Comparison of ENCODE assay signal across 8 cellular contexts in the genomic region with DNA sequence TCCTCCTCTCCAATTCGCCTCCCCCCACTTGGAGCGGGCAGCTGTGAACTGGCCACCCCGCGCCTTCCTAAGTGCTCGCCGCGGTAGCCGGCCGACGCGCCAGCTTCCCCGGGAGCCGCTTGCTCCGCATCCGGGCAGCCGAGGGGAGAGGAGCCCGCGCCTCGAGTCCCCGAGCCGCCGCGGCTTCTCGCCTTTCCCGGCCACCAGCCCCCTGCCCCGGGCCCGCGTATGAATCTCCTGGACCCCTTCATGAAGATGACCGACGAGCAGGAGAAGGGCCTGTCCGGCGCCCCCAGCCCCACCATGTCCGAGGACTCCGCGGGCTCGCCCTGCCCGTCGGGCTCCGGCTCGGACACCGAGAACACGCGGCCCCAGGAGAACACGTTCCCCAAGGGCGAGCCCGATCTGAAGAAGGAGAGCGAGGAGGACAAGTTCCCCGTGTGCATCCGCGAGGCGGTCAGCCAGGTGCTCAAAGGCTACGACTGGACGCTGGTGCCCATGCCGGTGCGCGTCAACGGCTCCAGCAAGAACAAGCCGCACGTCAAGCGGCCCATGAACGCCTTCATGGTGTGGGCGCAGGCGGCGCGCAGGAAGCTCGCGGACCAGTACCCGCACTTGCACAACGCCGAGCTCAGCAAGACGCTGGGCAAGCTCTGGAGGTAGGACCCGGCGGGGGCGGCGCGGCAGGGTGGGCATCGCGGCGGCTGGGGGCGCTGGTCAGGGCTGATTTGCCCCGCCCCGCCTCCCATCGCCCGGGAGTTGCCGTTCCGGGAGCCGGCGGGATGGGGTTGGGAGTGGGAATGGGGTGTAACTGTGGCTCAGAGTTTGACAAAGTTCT. TPM values are rescaled to one million over a fixed set of nuclear protein-coding genes. Genes with fewer than 3 reads are reported as not detected.
DNase-seq lines count a peak whose midpoint lies in the region; ATAC-seq and TF ChIP-seq lines count a peak whose summit lies in the region.

No MANE protein-coding gene starts in this region.

- H3K9ac ChIP-seq in ES-I3 (ENCODE audit: low read depth, low read length) (peak overlapping the region; percentile 84), muscle layer of colon (ENCODE audit: low read length) (no peak overlapping the region)

- H3K27ac Mint-ChIP-seq in GM23338, result no peak overlapping the region; the same call in 1 of the 2 replicates
- no peak overlapping the region for H3K27ac Mint-ChIP-seq in endothelial cell (ENCODE audit: unreplicated experiment)

- H3K4me3 ChIP-seq in GM23338 (peak overlapping the region; percentile 85), muscle layer of colon (ENCODE audit: low read depth in 1 of 2, low read length in 2 of 2) (peak overlapping the region; percentile 52 to 63)

- H3K36me3 Mint-ChIP-seq in GM23338 (ENCODE audit: low read depth) (peaks cover 22% of the 10 kb centered on the region), endothelial cell (ENCODE audit: low read depth, unreplicated experiment) (peaks cover 11% of the 10 kb centered on the region)

- H3K27me3 ChIP-seq in GM23338 (ENCODE audit: insufficient read depth) (peaks cover 82% of the 10 kb centered on the region), muscle layer of colon (ENCODE audit: control insufficient read depth in 1 of 2, insufficient read depth in 2 of 2, low read length in 2 of 2) (peaks cover 21 to 54% of the 10 kb centered on the region in 2 donors)

- no peaks in the 10 kb centered on the region for H3K9me2 ChIP-seq in GM23338 (ENCODE audit: insufficient read depth)

- H3K9me3 ChIP-seq in ES-I3 (ENCODE audit: control insufficient read depth, insufficient read depth, low read length), result no peaks in the 10 kb centered on the region
- H3K9me3 ChIP-seq in muscle layer of colon (ENCODE audit: low read length), result peaks cover 3% of the 10 kb centered on the region

- H3F3A ChIP-seq in GM23338 (replicated peaks; ENCODE audit: low read depth), result peaks cover 7% of the 10 kb centered on the region; the same call in 1 of the 2 replicates

- H3K9me3 Mint-ChIP-seq in GM23338 (0 out of 3 replicates have a peak, but pooled peaks cover 3% of the 10 kb centered on the region), endothelial cell (ENCODE audit: unreplicated experiment) (no peaks in the 10 kb centered on the region)

- 0 out of 2 replicates have a peak, but pooled peaks cover 9% of the 10 kb centered on the region for H3K79me2 ChIP-seq in GM23338 (replicated peaks; ENCODE audit: insufficient read depth)

- H3K4me1 Mint-ChIP-seq in GM23338, result peaks cover 46% of the 10 kb centered on the region
- H3K4me1 Mint-ChIP-seq in endothelial cell (ENCODE audit: unreplicated experiment), result peaks cover 13% of the 10 kb centered on the region

- H3K4me1 ChIP-seq in ES-I3 (ENCODE audit: insufficient read depth, low read length), result peaks cover 25% of the 10 kb centered on the region
- peaks cover 41% of the 10 kb centered on the region for H3K4me1 ChIP-seq in GM23338 (ENCODE audit: insufficient read depth)
- H3K4me1 ChIP-seq in muscle layer of colon (ENCODE audit: insufficient read depth, low read length), result peaks cover 24% of the 10 kb centered on the region

- peaks cover 52% of the 10 kb centered on the region for H3K27me3 Mint-ChIP-seq in GM23338 (ENCODE audit: insufficient read depth, low read depth, poor library complexity)
- peaks cover 16% of the 10 kb centered on the region for H3K27me3 Mint-ChIP-seq in endothelial cell (ENCODE audit: unreplicated experiment)

- H3K4me2 ChIP-seq in GM23338, result peak overlapping the region; percentile 97

- peak overlapping the region; percentile 9 for H2AFZ ChIP-seq in GM23338

- H3K27ac ChIP-seq in GM23338 (ENCODE audit: low read depth), result no peak overlapping the region
- H3K27ac ChIP-seq in muscle layer of colon (ENCODE audit: low read depth, low read length), result peak overlapping the region; percentile 24

- TF ChIP-seq CTCF in GM23338 (conservative IDR thresholded peaks at IDR 0.05; ENCODE audit: low read depth in 2 of 2) (peak in 1 of 2 experiments; percentile 26; a peak in 2 of 4 replicates), endothelial cell (IDR thresholded peaks at IDR 0.05; ENCODE audit: unreplicated experiment) (no peak)

- DNase-seq in GM23338 (ENCODE audit: low spot score), result peak; percentile 66
- DNase-seq in NCI-H2227 treated with DMSO at 0.1 percent for 48 hours (lab: John Stamatoyannopoulos, UW), result peak; percentile 47
- peak; percentile 55 for DNase-seq in endothelial cell (ENCODE audit: low spot score)
- DNase-seq in amniotic stem cell (lab: John Stamatoyannopoulos, UW), result no peak
- DNase-seq in GF-D8 (lab: John Stamatoyannopoulos, UW), result no peak

- ATAC-seq in GM23338, result peak; percentile 12
- ATAC-seq in HG03175 (IDR thresholded peaks at IDR 0.05; ENCODE audit: unreplicated experiment), result no peak

- H3K36me3 ChIP-seq in ES-I3 (ENCODE audit: insufficient read depth, low read length) (no peaks in the 10 kb centered on the region), GM23338 (ENCODE audit: insufficient read depth) (no peaks in the 10 kb centered on the region; the same call in 1 of the 2 replicates), muscle layer of colon (ENCODE audit: insufficient read depth, low read length) (no peaks in the 10 kb centered on the region)

- H4K20me1 ChIP-seq in GM23338 (replicated peaks; ENCODE audit: insufficient read depth), result no peaks in the 10 kb centered on the region

- H3K4me3 Mint-ChIP-seq in GM23338 (peak overlapping the region; percentile 97), endothelial cell (ENCODE audit: unreplicated experiment) (peak overlapping the region; percentile 93)

TF ChIP-seq in GM23338, 12 proteins besides CTCF, POLR2A, EP300 and RAD21:
- TF ChIP-seq ETS1 (IDR thresholded peaks at IDR 0.05) (no peak), EZH2 (IDR thresholded peaks at IDR 0.05; ENCODE audit: low read depth, unreplicated experiment) (peak; percentile 43), EZH2phosphoT487 (IDR thresholded peaks at IDR 0.05; ENCODE audit: unreplicated experiment) (no peak), ZNF331 (CRISPR knock-in tag; IDR thresholded peaks at IDR 0.05; ENCODE audit: low read depth) (no peak)

RNA-seq across cellular contexts. Expression of gene SOX9, which starts 0.6 kb away (rescaled TPM):
- total RNA-seq in GM23338 (2014; rRNA removed; shearing (Covaris generic)), result 4.4 and 5.8 TPM in 2 replicates
- 4.4 and 4.8 TPM in 2 replicates for polyA plus RNA-seq in GM23338 (2016; fragmentation: Nextera tagmentation; extraction: Ambion mirVana)
- total RNA-seq in endothelial cell (ENCODE audit: unreplicated experiment), result 5.1 TPM

Comparison
In these comparisons a context has a peak if more than half of its experiments do, and no peak if none do; other contexts are left out.
1. DNase-seq: peak in GM23338 (single experiment), NCI-H2227 treated with DMSO at 0.1 percent for 48 hours (single experiment) and endothelial cell (single experiment); none in amniotic stem cell (single experiment) and GF-D8 (single experiment).